1 cellular context compared by ENCODE assay signal in the genomic region with DNA sequence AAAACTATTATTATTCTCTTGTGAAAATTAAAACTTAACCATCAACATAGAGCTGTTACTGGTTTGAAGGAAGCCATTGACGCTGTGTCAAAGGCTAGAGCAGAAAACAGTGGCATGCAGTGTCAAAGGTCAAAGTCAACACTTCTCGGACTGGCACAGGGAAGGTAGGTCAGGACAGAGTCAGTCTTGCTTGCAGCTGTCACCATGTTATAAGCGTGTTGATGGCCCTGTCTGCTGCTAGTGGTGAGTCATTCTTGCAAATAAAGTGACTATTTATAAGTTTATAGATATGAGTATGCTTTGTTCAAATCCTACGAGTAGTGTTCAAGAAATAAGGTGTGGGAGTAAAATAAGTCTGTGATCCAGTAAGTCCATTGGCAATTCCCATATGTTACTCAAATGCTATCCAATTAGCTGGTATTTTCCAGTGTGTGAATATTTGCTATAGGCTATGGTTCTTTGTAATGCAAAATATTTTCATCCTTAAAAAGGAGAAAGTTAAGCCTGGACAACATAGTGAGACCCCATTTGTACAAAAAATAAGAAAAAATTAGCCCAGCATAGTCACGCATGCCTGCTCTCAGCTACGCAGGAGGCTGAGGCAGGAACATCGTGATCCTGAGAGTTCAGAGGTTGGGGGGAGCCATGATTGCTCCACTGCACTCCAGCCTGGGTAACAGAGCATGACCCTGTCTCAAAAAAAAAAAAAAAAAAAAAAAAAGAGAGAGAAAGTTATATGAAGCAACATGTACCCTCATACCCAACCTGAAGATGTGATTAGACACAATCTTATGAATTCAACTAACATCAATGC.
TF ChIP-seq lines count a peak whose summit lies in the region.

No MANE protein-coding gene starts in this region.

TF ChIP-seq in HepG2, 621 proteins besides CTCF, POLR2A, EP300 and RAD21 (continued from another document and continues in another):
- TF ChIP-seq ZFP41 (CRISPR knock-in tag; IDR thresholded peaks at IDR 0.05; ENCODE audit: borderline replicate concordance) (no peak), ZNF749 (CRISPR knock-in tag; IDR thresholded peaks at IDR 0.05; ENCODE audit: borderline replicate concordance) (no peak), ZNF3 (CRISPR knock-in tag; IDR thresholded peaks at IDR 0.05) (no peak), TCF12 (IDR thresholded peaks at IDR 0.05) (no peak), TCF12 (CRISPR knock-in tag; IDR thresholded peaks at IDR 0.05) (no peak), ZKSCAN5 (CRISPR knock-in tag; IDR thresholded peaks at IDR 0.05) (no peak), REL (CRISPR knock-in tag; conservative IDR thresholded peaks at IDR 0.05) (no peak), CHCHD3 (CRISPR knock-in tag; IDR thresholded peaks at IDR 0.05) (no peak), ZNF672 (CRISPR knock-in tag; IDR thresholded peaks at IDR 0.05) (no peak), ATF7 (IDR thresholded peaks at IDR 0.05) (no peak), ATF7 (CRISPR knock-in tag; IDR thresholded peaks at IDR 0.05) (no peak), RXRB (CRISPR knock-in tag; IDR thresholded peaks at IDR 0.05; ENCODE audit: borderline replicate concordance) (peak; percentile 72), GATAD2A (CRISPR knock-in tag; IDR thresholded peaks at IDR 0.05) (peak; percentile 27; the same call in 1 of the 2 replicates), SOX6 (IDR thresholded peaks at IDR 0.05) (no peak), SOX6 (CRISPR knock-in tag; IDR thresholded peaks at IDR 0.05) (no peak), ZNF564 (CRISPR knock-in tag; IDR thresholded peaks at IDR 0.05) (no peak), ZMAT3 (CRISPR knock-in tag; conservative IDR thresholded peaks at IDR 0.05) (no peak), NRL (CRISPR knock-in tag; IDR thresholded peaks at IDR 0.05; ENCODE audit: borderline replicate concordance) (no peak), ZNF282 (IDR thresholded peaks at IDR 0.05; ENCODE audit: partially characterized antibody) (no peak), PHF21A (CRISPR knock-in tag; IDR thresholded peaks at IDR 0.05) (no peak), CBX5 (CRISPR knock-in tag; IDR thresholded peaks at IDR 0.05; ENCODE audit: borderline replicate concordance) (no peak)
- TF ChIP-seq, protein P1, sequence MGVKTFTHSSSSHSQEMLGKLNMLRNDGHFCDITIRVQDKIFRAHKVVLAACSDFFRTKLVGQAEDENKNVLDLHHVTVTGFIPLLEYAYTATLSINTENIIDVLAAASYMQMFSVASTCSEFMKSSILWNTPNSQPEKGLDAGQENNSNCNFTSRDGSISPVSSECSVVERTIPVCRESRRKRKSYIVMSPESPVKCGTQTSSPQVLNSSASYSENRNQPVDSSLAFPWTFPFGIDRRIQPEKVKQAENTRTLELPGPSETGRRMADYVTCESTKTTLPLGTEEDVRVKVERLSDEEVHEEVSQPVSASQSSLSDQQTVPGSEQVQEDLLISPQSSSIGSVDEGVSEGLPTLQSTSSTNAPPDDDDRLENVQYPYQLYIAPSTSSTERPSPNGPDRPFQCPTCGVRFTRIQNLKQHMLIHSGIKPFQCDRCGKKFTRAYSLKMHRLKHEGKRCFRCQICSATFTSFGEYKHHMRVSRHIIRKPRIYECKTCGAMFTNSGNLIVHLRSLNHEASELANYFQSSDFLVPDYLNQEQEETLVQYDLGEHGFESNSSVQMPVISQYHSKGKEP (CRISPR knock-in tag; IDR thresholded peaks at IDR 0.05): no peak
- TF ChIP-seq, protein P2, sequence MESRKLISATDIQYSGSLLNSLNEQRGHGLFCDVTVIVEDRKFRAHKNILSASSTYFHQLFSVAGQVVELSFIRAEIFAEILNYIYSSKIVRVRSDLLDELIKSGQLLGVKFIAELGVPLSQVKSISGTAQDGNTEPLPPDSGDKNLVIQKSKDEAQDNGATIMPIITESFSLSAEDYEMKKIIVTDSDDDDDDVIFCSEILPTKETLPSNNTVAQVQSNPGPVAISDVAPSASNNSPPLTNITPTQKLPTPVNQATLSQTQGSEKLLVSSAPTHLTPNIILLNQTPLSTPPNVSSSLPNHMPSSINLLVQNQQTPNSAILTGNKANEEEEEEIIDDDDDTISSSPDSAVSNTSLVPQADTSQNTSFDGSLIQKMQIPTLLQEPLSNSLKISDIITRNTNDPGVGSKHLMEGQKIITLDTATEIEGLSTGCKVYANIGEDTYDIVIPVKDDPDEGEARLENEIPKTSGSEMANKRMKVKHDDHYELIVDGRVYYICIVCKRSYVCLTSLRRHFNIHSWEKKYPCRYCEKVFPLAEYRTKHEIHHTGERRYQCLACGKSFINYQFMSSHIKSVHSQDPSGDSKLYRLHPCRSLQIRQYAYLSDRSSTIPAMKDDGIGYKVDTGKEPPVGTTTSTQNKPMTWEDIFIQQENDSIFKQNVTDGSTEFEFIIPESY (CRISPR knock-in tag; IDR thresholded peaks at IDR 0.05): no peak
- TF ChIP-seq, protein P3, sequence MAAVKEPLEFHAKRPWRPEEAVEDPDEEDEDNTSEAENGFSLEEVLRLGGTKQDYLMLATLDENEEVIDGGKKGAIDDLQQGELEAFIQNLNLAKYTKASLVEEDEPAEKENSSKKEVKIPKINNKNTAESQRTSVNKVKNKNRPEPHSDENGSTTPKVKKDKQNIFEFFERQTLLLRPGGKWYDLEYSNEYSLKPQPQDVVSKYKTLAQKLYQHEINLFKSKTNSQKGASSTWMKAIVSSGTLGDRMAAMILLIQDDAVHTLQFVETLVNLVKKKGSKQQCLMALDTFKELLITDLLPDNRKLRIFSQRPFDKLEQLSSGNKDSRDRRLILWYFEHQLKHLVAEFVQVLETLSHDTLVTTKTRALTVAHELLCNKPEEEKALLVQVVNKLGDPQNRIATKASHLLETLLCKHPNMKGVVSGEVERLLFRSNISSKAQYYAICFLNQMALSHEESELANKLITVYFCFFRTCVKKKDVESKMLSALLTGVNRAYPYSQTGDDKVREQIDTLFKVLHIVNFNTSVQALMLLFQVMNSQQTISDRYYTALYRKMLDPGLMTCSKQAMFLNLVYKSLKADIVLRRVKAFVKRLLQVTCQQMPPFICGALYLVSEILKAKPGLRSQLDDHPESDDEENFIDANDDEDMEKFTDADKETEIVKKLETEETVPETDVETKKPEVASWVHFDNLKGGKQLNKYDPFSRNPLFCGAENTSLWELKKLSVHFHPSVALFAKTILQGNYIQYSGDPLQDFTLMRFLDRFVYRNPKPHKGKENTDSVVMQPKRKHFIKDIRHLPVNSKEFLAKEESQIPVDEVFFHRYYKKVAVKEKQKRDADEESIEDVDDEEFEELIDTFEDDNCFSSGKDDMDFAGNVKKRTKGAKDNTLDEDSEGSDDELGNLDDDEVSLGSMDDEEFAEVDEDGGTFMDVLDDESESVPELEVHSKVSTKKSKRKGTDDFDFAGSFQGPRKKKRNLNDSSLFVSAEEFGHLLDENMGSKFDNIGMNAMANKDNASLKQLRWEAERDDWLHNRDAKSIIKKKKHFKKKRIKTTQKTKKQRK (IDR thresholded peaks at IDR 0.05; ENCODE audit: low read length): no peak
- TF ChIP-seq, protein P4, sequence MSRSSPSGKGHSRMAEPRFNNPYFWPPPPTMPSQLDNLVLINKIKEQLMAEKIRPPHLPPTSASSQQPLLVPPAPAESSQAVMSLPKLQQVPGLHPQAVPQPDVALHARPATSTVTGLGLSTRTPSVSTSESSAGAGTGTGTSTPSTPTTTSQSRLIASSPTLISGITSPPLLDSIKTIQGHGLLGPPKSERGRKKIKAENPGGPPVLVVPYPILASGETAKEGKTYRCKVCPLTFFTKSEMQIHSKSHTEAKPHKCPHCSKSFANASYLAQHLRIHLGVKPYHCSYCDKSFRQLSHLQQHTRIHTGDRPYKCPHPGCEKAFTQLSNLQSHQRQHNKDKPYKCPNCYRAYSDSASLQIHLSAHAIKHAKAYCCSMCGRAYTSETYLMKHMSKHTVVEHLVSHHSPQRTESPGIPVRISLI (CRISPR knock-in tag; IDR thresholded peaks at IDR 0.05; ENCODE audit: borderline replicate concordance): no peak
- TF ChIP-seq, protein P5, sequence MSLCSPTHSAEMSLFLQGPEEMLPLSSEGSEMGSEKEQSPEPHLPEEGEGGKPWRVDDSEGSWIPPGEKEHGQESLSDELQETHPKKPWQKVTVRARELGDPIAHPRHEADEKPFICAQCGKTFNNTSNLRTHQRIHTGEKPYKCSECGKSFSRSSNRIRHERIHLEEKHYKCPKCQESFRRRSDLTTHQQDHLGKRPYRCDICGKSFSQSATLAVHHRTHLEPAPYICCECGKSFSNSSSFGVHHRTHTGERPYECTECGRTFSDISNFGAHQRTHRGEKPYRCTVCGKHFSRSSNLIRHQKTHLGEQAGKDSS (CRISPR knock-in tag; IDR thresholded peaks at IDR 0.05; ENCODE audit: borderline replicate concordance, low read depth): no peak
- TF ChIP-seq, protein P6, sequence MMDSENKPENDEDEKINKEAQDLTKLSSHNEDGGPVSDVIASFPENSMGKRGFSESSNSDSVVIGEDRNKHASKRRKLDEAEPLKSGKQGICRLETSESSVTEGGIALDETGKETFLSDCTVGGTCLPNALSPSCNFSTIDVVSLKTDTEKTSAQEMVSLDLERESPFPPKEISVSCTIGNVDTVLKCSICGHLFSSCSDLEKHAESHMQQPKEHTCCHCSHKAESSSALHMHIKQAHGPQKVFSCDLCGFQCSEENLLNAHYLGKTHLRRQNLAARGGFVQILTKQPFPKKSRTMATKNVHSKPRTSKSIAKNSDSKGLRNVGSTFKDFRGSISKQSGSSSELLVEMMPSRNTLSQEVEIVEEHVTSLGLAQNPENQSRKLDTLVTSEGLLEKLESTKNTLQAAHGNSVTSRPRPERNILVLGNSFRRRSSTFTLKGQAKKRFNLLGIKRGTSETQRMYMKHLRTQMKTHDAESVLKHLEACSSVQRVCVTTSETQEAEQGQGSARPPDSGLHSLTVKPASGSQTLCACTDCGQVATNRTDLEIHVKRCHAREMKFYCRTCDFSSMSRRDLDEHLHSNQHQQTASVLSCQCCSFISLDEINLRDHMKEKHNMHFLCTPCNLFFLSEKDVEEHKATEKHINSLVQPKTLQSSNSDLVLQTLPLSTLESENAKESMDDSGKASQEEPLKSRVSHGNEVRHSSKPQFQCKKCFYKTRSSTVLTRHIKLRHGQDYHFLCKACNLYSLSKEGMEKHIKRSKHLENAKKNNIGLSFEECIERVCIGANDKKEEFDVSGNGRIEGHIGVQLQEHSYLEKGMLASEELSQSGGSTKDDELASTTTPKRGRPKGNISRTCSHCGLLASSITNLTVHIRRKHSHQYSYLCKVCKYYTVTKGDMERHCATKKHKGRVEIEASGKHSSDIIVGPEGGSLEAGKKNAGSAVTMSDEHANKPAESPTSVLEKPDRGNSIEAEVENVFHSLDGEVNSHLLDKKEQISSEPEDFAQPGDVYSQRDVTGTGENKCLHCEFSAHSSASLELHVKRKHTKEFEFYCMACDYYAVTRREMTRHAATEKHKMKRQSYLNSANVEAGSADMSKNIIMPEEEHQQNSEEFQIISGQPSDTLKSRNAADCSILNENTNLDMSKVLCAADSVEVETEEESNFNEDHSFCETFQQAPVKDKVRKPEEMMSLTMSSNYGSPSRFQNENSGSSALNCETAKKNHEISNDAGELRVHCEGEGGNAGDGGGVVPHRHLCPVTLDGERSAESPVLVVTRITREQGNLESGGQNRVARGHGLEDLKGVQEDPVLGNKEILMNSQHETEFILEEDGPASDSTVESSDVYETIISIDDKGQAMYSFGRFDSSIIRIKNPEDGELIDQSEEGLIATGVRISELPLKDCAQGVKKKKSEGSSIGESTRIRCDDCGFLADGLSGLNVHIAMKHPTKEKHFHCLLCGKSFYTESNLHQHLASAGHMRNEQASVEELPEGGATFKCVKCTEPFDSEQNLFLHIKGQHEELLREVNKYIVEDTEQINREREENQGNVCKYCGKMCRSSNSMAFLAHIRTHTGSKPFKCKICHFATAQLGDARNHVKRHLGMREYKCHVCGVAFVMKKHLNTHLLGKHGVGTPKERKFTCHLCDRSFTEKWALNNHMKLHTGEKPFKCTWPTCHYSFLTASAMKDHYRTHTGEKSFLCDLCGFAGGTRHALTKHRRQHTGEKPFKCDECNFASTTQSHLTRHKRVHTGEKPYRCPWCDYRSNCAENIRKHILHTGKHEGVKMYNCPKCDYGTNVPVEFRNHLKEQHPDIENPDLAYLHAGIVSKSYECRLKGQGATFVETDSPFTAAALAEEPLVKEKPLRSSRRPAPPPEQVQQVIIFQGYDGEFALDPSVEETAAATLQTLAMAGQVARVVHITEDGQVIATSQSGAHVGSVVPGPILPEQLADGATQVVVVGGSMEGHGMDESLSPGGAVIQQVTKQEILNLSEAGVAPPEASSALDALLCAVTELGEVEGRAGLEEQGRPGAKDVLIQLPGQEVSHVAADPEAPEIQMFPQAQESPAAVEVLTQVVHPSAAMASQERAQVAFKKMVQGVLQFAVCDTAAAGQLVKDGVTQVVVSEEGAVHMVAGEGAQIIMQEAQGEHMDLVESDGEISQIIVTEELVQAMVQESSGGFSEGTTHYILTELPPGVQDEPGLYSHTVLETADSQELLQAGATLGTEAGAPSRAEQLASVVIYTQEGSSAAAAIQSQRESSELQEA (CRISPR knock-in tag; IDR thresholded peaks at IDR 0.05; ENCODE audit: not compliant biosample characterization): no peak
